Comparison of ENCODE assay signal across 25 cellular contexts in genomic region chr3:189297957-189298356, GRCh38.
"Had no signal": no experiment of that assay in that cellular context is flagged by ENCODE, and none has a peak within 500 bp of the region (broad histone marks: within the 10 kb centered on the region; RNA-seq: fewer than 3 reads in every experiment).

No MANE protein-coding gene starts in this region.

- DNase-seq: activated B cell treated with CpG ODN at 0.5 μM for 24 hours; activated CD4-positive, alpha-beta T cell treated with anti-CD3 and anti-CD28 coated beads, Interleukin-2, amount 10 ng/mL, durations not matched to agents 7 days and 5 days; activated CD8-positive, alpha-beta memory T cell treated with anti-CD3 and anti-CD28 coated beads for 24 hours; activated gamma-delta T cell treated with Interleukin-2 at 50 U/mL for 16 hours; activated naive CD4-positive, alpha-beta T cell treated with anti-CD3 and anti-CD28 coated beads, Interleukin-2, amount 50 U/mL, for 16 hours; activated naive CD8-positive, alpha-beta T cell treated with anti-CD3 and anti-CD28 coated beads, Interleukin-2, amount 10 ng/mL, durations not matched to agents 7 days and 5 days; activated T-cell treated with anti-CD3 and anti-CD28 coated beads for 4 hours; activated T-cell treated with anti-CD3 and anti-CD28 coated beads, Interleukin-2, amount 50 U/mL, for 48 hours; adrenal gland; aorta; Karpas-422; NCI-H1105 treated with DMSO at 0.1 percent for 48 hours; NCI-H1436 treated with DMSO at 0.1 percent for 48 hours; NCI-H187; NCI-H2081; NCI-H510A treated with DMSO at 0.1 percent for 48 hours; NCI-H69; Right ventricle myocardium superior; T1000 had no signal

- ATAC-seq: K562 had no signal

- H3K4me1 ChIP-seq: adrenal gland, SJSA1 had no signal

- H3K27ac Mint-ChIP-seq: activated B cell treated with CpG ODN at 0.5 μM for 24 hours; activated naive CD8-positive, alpha-beta T cell treated with anti-CD3 and anti-CD28 coated beads, Interleukin-2, amount 10 ng/mL, durations not matched to agents 7 days and 5 days had no signal

- H3K4me3 ChIP-seq: adrenal gland, K562, SJSA1 had no signal

- H3K4me1 Mint-ChIP-seq: activated B cell treated with CpG ODN at 0.5 μM for 24 hours had no signal

- H3K9me3 Mint-ChIP-seq: activated B cell treated with CpG ODN at 0.5 μM for 24 hours; activated CD4-positive, alpha-beta memory T cell treated with anti-CD3 and anti-CD28 coated beads for 36 hours; central memory CD8-positive, alpha-beta T cell had no signal

- H3K27ac ChIP-seq: adrenal gland, SJSA1 had no signal

- H3K27me3 ChIP-seq: adrenal gland, SJSA1 had no signal

- H3K9me3 ChIP-seq: adrenal gland, SJSA1 had no signal

- H3K27me3 Mint-ChIP-seq: activated naive CD8-positive, alpha-beta T cell treated with anti-CD3 and anti-CD28 coated beads, Interleukin-2, amount 10 ng/mL, durations not matched to agents 7 days and 5 days; activated T-helper 17 cell treated with anti-CD3 and anti-CD28 coated beads, Interleukin-2, amount 50 U/mL, for 72 hours; central memory CD8-positive, alpha-beta T cell had no signal

- H3K4me3 Mint-ChIP-seq: activated B cell treated with CpG ODN at 0.5 μM for 24 hours; activated CD4-positive, alpha-beta memory T cell treated with anti-CD3 and anti-CD28 coated beads for 36 hours; activated CD4-positive, alpha-beta T cell treated with anti-CD3 and anti-CD28 coated beads, Interleukin-2, amount 10 ng/mL, durations not matched to agents 7 days and 5 days; activated naive CD8-positive, alpha-beta T cell treated with anti-CD3 and anti-CD28 coated beads, Interleukin-2, amount 10 ng/mL, durations not matched to agents 7 days and 5 days; activated T-helper 17 cell treated with anti-CD3 and anti-CD28 coated beads, Interleukin-2, amount 50 U/mL, for 72 hours; central memory CD8-positive, alpha-beta T cell; T-helper 1 cell treated with Interleukin-12 subunit alpha and Interleukin-12 subunit beta and Interleukin-4 antibody, amounts not matched to agents 30 μg/mL and 1 μg/mL, for 36 hours had no signal

- H3K36me3 ChIP-seq: adrenal gland, SJSA1 had no signal
